ENCODE assay signal across 1 cellular context in the genomic region with DNA sequence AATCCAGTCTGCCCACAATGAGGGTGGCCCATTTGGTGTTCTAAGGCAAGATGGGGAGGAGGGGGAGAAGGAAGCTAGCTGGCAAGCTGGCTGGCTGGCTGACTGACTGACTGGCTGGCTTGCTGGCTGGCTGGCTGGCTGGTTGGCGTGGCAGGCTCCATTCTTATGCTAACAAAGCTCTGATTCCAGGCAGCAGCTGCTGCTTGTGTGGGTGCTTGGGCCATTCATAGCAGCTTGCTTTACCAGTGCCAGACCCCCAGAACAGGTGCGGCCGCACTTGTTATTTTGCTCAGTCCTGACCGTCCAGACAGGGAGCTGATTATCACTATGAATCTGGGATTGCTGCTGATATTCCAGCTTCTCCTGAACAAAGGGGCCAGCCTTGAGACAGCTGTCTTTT.
TF ChIP-seq lines count a peak whose summit lies in the region.

No MANE protein-coding gene starts in this region.

TF ChIP-seq in GM23338, 12 proteins besides CTCF, POLR2A, EP300 and RAD21 (continued from another document):
- no peak for TF ChIP-seq EZH2phosphoT487 (IDR thresholded peaks at IDR 0.05; ENCODE audit: unreplicated experiment)
- TF ChIP-seq ZNF331 (CRISPR knock-in tag; IDR thresholded peaks at IDR 0.05; ENCODE audit: low read depth): no peak
- TF ChIP-seq EZH2 (IDR thresholded peaks at IDR 0.05; ENCODE audit: low read depth, unreplicated experiment): no peak
- no peak for TF ChIP-seq ZNF462 (CRISPR knock-in tag; IDR thresholded peaks at IDR 0.05)
- no peak for TF ChIP-seq STAT1 (IDR thresholded peaks at IDR 0.05; ENCODE audit: unreplicated experiment)
